Comparison of ENCODE assay signal across 9 cellular contexts in genomic region chr10:103592186-103593021, GRCh38.
DNase-seq lines count a peak whose midpoint lies in the region; ATAC-seq and TF ChIP-seq lines count a peak whose summit lies in the region.
"Had no signal": no experiment of that assay in that cellular context is flagged by ENCODE, and none has a peak within 500 bp of the region (broad histone marks: within the 10 kb centered on the region; RNA-seq: fewer than 3 reads in every experiment).

No MANE protein-coding gene starts in this region.

- no peak overlapping the region for H3K4me3 ChIP-seq in sigmoid colon
- no peak overlapping the region for H3K4me3 ChIP-seq in effector memory CD4-positive, alpha-beta T cell (ENCODE audit: insufficient read depth, low read depth, low read length, poor library complexity, severe bottlenecking)
- H3K4me3 ChIP-seq: SK-N-MC had no signal

- H3K4me1 Mint-ChIP-seq in Calu3 (ENCODE audit: low read depth, unreplicated experiment): no peaks in the 10 kb centered on the region

- no peaks in the 10 kb centered on the region for H3K27me3 Mint-ChIP-seq in Calu3 (ENCODE audit: unreplicated experiment)

- H3K9me3 ChIP-seq in sigmoid colon: no peaks in the 10 kb centered on the region
- no peaks in the 10 kb centered on the region for H3K9me3 ChIP-seq in effector memory CD4-positive, alpha-beta T cell (ENCODE audit: control insufficient read depth, low read length)

- DNase-seq in Calu3: peak; percentile 57
- peak; percentile 45 for DNase-seq in NCI-H146 (lab: John Stamatoyannopoulos, UW)
- peak; percentile 74 for DNase-seq in activated CD8-positive, alpha-beta memory T cell treated with anti-CD3 and anti-CD28 coated beads, Interleukin-2, amount 50 U/mL, for 48 hours
- DNase-seq in foreskin keratinocyte: no peak
- DNase-seq in sigmoid colon: no peak
- DNase-seq in effector memory CD4-positive, alpha-beta T cell: no peak
- DNase-seq in GOT3 (lab: John Stamatoyannopoulos, UW): no peak

- H3K27me3 ChIP-seq in foreskin keratinocyte (no peaks in the 10 kb centered on the region), sigmoid colon (no peaks in the 10 kb centered on the region)
- H3K27me3 ChIP-seq in effector memory CD4-positive, alpha-beta T cell (replicated peaks; ENCODE audit: control insufficient read depth, insufficient read depth, low read length, poor library complexity, severe bottlenecking): no peaks in the 10 kb centered on the region

- TF ChIP-seq CTCF in Calu3 (IDR thresholded peaks at IDR 0.05; ENCODE audit: unreplicated experiment): peak; percentile 76
- peak; percentile 67 for TF ChIP-seq CTCF in foreskin keratinocyte (conservative IDR thresholded peaks at IDR 0.05)
- TF ChIP-seq CTCF in sigmoid colon (IDR thresholded peaks at IDR 0.05): peak in 3 of 4 experiments; percentile 28 to 69 (median 31)

- peak; percentile 80 for ATAC-seq in GM21447 (IDR thresholded peaks at IDR 0.05; ENCODE audit: unreplicated experiment)
- peak; percentile 56 for ATAC-seq in foreskin keratinocyte

- CTCF ChIA-PET in Calu3 (lab: Charles Lee): interaction anchor here (1.9 kb wide), 1 partner anchor 50 kb away, joined by 6 read pairs; no protein-coding TSS in a partner anchor

- intact Hi-C loops in Calu3 (cut with micrococcal nuclease; ENCODE audit: unreplicated experiment) (loop anchor here (5.0 to 10.0 kb wide), 2 partner anchors 108 to 175 kb away; no protein-coding TSS in a partner anchor), sigmoid colon (cut with DNase I) (loop anchor here (5.0 to 10.0 kb wide), 2 partner anchors 175 to 262 kb away; partner anchors contain the start of gene SH3PXD2A)

- peaks cover 0 to 11% (median 0%) of the 10 kb centered on the region in 4 donors for H3K36me3 ChIP-seq in sigmoid colon
- no peaks in the 10 kb centered on the region for H3K36me3 ChIP-seq in effector memory CD4-positive, alpha-beta T cell (ENCODE audit: control insufficient read depth, insufficient read depth, low read length)

- H3K36me3 Mint-ChIP-seq in Calu3 (ENCODE audit: insufficient read depth, unreplicated experiment): no peaks in the 10 kb centered on the region

- TF ChIP-seq EP300 in sigmoid colon (IDR thresholded peaks at IDR 0.05): no peak

- 86 to 88% methylated on average over 15 of the region's 15 CpGs for WGBS in sigmoid colon, 2 donors

- H3K4me1 ChIP-seq in foreskin keratinocyte: no peaks in the 10 kb centered on the region
- H3K4me1 ChIP-seq in sigmoid colon: no peaks in the 10 kb centered on the region
- H3K4me1 ChIP-seq in effector memory CD4-positive, alpha-beta T cell (ENCODE audit: control insufficient read depth, insufficient read depth, low read length, poor library complexity, severe bottlenecking): no peaks in the 10 kb centered on the region

- H3K27ac ChIP-seq in foreskin keratinocyte: no peak overlapping the region
- no peak overlapping the region for H3K27ac ChIP-seq in sigmoid colon
- no peak overlapping the region for H3K27ac ChIP-seq in effector memory CD4-positive, alpha-beta T cell (ENCODE audit: insufficient read depth, low read length, poor library complexity, severe bottlenecking)
- H3K27ac ChIP-seq: SK-N-MC had no signal

- H3K9me3 Mint-ChIP-seq in Calu3 (ENCODE audit: low read depth, unreplicated experiment): no peaks in the 10 kb centered on the region

- H3K4me3 Mint-ChIP-seq in Calu3 (ENCODE audit: low read depth, unreplicated experiment): no peak overlapping the region

- no peak for TF ChIP-seq POLR2A in sigmoid colon (IDR thresholded peaks at IDR 0.05)

- BruUV-seq in Calu3 (replicated peaks; lab: Mats Ljungman, UMichigan): no TSS peak

- no peak overlapping the region for H3K27ac Mint-ChIP-seq in Calu3 (ENCODE audit: unreplicated experiment)

Comparison
In these comparisons a context has a peak if more than half of its experiments do, and no peak if none do; other contexts are left out.
1. DNase-seq: peak in Calu3 (single experiment), NCI-H146 (single experiment) and activated CD8-positive, alpha-beta memory T cell treated with anti-CD3 and anti-CD28 coated beads, Interleukin-2, amount 50 U/mL, for 48 hours (single experiment); none in foreskin keratinocyte (0 of 2), sigmoid colon (single experiment), effector memory CD4-positive, alpha-beta T cell (0 of 3) and GOT3 (single experiment).
2. Peak in every context shown above with its lines, with median percentiles within 50 percentile points of each other: CTCF ChIP-seq.